ENCODE assay signal across 16 cellular contexts in the genomic region with DNA sequence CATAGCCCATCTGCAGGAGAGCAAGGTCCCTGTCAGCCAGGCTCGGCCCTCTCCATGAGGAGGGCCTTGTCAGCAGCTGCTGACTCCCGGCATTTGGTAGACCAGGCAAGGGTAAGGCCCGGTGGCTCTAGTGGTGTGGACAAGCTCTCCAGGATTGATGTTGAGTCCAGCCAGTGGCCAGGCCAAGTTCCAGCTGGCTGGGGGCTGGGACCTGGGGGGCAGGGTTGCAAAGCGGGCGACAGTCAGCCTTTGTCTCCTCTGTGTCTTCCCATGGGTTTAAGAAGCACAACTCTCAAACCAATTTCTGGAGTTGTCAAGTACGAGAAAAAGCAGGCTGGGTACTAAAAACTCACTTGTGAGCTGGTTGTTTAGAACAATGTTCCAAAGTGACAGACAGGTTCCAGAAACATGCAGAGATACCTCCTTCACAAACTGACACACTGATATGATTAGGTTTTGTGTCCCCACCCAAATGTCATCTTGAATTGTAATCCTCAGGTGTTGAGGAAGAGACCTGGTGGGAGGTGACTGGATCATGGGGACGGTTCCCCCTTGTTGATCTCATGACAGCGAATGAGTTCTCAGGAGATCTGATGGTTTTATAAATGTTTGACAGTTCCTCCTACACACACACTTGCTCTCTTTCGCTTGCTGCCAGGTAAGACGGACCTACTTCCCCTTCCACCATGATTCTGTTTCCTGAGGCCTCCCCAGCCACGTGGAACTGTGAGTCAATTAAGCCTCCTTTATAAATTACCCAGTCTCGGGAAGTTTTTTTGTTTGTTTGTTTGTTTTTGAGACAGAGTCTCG. TPM values are rescaled to one million over a fixed set of nuclear protein-coding genes. Genes with fewer than 3 reads are reported as not detected.
"Had no signal": no experiment of that assay in that cellular context is flagged by ENCODE, and none has a peak within 500 bp of the region (broad histone marks: within the 10 kb centered on the region; RNA-seq: fewer than 3 reads in every experiment).

No MANE protein-coding gene starts in this region.

- H3K4me1 ChIP-seq: esophagus squamous epithelium, foreskin keratinocyte, heart right ventricle, tibial artery, vagina had no signal

- H3K9me3 ChIP-seq: esophagus squamous epithelium, heart right ventricle, tibial artery, vagina had no signal

- H3K4me3 ChIP-seq: esophagus squamous epithelium, heart right ventricle, tibial artery, vagina had no signal

- H3K27me3 Mint-ChIP-seq: activated CD8-positive, alpha-beta memory T cell treated with anti-CD3 and anti-CD28 coated beads, Interleukin-2, amount 10 ng/mL, durations not matched to agents 7 days and 5 days; activated naive CD8-positive, alpha-beta T cell treated with anti-CD3 and anti-CD28 coated beads, Interleukin-2, amount 10 ng/mL, durations not matched to agents 7 days and 5 days had no signal

- DNase-seq: activated CD4-positive, alpha-beta T cell treated with anti-CD3 and anti-CD28 coated beads, Interleukin-2, amount 50 U/mL, for 1 hour; activated CD8-positive, alpha-beta memory T cell treated with anti-CD3 and anti-CD28 coated beads, Interleukin-2, amount 10 ng/mL, durations not matched to agents 7 days and 5 days; activated gamma-delta T cell treated with Interleukin-2 at 50 U/mL for 16 hours; activated naive CD8-positive, alpha-beta T cell treated with anti-CD3 and anti-CD28 coated beads, Interleukin-2, amount 10 ng/mL, durations not matched to agents 7 days and 5 days; activated T-cell treated with anti-CD3 and anti-CD28 coated beads, Interleukin-2, amount 50 U/mL, for 48 hours; esophagus squamous epithelium; foreskin keratinocyte; heart right ventricle; islet precursor cell; natural killer cell; stimulated activated CD4-positive, alpha-beta T cell treated with anti-CD3 and anti-CD28 coated beads, Interleukin-15, amount 100 ng/mL, for 24 hours; stimulated activated CD4-positive, alpha-beta T cell treated with anti-CD3 and anti-CD28 coated beads, Interleukin-4, amount 100 ng/mL, for 4 hours; tibial artery had no signal

- H3K4me1 Mint-ChIP-seq: activated CD8-positive, alpha-beta memory T cell treated with anti-CD3 and anti-CD28 coated beads, Interleukin-2, amount 10 ng/mL, durations not matched to agents 7 days and 5 days; activated naive CD8-positive, alpha-beta T cell treated with anti-CD3 and anti-CD28 coated beads, Interleukin-2, amount 10 ng/mL, durations not matched to agents 7 days and 5 days; natural killer cell had no signal

- H3K36me3 Mint-ChIP-seq: natural killer cell had no signal

- H3K27ac Mint-ChIP-seq: activated CD8-positive, alpha-beta memory T cell treated with anti-CD3 and anti-CD28 coated beads, Interleukin-2, amount 10 ng/mL, durations not matched to agents 7 days and 5 days; activated naive CD8-positive, alpha-beta T cell treated with anti-CD3 and anti-CD28 coated beads, Interleukin-2, amount 10 ng/mL, durations not matched to agents 7 days and 5 days; natural killer cell; T-helper 1 cell treated with Interleukin-12 subunit alpha and Interleukin-12 subunit beta and Interleukin-4 antibody, amounts not matched to agents 30 μg/mL and 1 μg/mL, for 36 hours had no signal

- H3K27me3 ChIP-seq: esophagus squamous epithelium, foreskin keratinocyte, heart right ventricle, tibial artery, vagina had no signal

- H3K27ac ChIP-seq: esophagus squamous epithelium, foreskin keratinocyte, heart right ventricle, tibial artery, vagina had no signal

- H3K4me3 Mint-ChIP-seq: activated CD8-positive, alpha-beta memory T cell treated with anti-CD3 and anti-CD28 coated beads, Interleukin-2, amount 10 ng/mL, durations not matched to agents 7 days and 5 days; activated naive CD8-positive, alpha-beta T cell treated with anti-CD3 and anti-CD28 coated beads, Interleukin-2, amount 10 ng/mL, durations not matched to agents 7 days and 5 days; natural killer cell; T-helper 1 cell treated with Interleukin-12 subunit alpha and Interleukin-12 subunit beta and Interleukin-4 antibody, amounts not matched to agents 30 μg/mL and 1 μg/mL, for 36 hours had no signal

- ATAC-seq: activated CD8-positive, alpha-beta memory T cell treated with anti-CD3 and anti-CD28 coated beads, Interleukin-2, amount 10 ng/mL, durations not matched to agents 7 days and 5 days; foreskin keratinocyte; heart right ventricle; natural killer cell had no signal

- H3K9me3 Mint-ChIP-seq: activated naive CD8-positive, alpha-beta T cell treated with anti-CD3 and anti-CD28 coated beads, Interleukin-2, amount 10 ng/mL, durations not matched to agents 7 days and 5 days; natural killer cell; T-helper 1 cell treated with Interleukin-12 subunit alpha and Interleukin-12 subunit beta and Interleukin-4 antibody, amounts not matched to agents 30 μg/mL and 1 μg/mL, for 36 hours had no signal

RNA-seq across cellular contexts. Expression of gene SERPIND1, which starts 52.3 kb away (rescaled TPM):
- total RNA-seq: activated CD8-positive, alpha-beta memory T cell treated with anti-CD3 and anti-CD28 coated beads, Interleukin-2, amount 10 ng/mL, durations not matched to agents 7 days and 5 days; activated naive CD8-positive, alpha-beta T cell treated with anti-CD3 and anti-CD28 coated beads, Interleukin-2, amount 10 ng/mL, durations not matched to agents 7 days and 5 days; foreskin keratinocyte; osteocyte; vagina had no signal
- polyA plus RNA-seq: foreskin keratinocyte had no signal
